Comparison of ENCODE assay signal across 11 cellular contexts in the genomic region with DNA sequence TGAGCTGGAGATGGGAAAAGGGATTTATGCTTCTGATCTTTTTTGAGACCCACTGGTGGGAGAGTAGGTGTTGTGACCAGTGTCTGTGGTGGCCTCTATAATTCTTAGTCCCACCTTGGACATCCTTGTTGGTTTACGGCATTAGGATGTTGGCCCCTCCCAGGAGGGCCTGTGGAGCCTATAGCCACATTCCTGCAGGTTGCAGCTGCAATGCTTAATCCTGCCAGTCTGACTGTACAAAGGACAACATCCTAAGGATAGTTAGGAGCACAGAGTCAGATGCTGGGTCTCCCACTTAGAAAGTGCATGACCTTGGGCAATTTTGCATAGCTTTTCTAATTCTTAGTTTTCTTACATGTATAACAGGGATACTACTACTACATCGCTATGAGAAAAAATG.
DNase-seq lines count a peak whose midpoint lies in the region; ATAC-seq and TF ChIP-seq lines count a peak whose summit lies in the region.
"Had no signal": no experiment of that assay in that cellular context is flagged by ENCODE, and none has a peak within 500 bp of the region (broad histone marks: within the 10 kb centered on the region; RNA-seq: fewer than 3 reads in every experiment).

No MANE protein-coding gene starts in this region.

- H3K27me3 ChIP-seq in gastroesophageal sphincter (no peaks in the 10 kb centered on the region), thymus (ENCODE audit: control insufficient read depth, insufficient read depth) (no peaks in the 10 kb centered on the region)

- ATAC-seq in T-cell (replicated peaks in 1 of 4) (peak in 1 of 4 experiments; percentile 14), gastroesophageal sphincter (no peak)
- ATAC-seq: stimulated activated naive B cell treated with anti-CD40 and anti-IgM and Interleukin-4, amounts not matched to agents 10 μg/mL and 1 μg/mL and 100 μg/mL, for 72 hours had no signal

- no peak overlapping the region for H3K4me3 ChIP-seq in gastroesophageal sphincter
- no peak overlapping the region for H3K4me3 ChIP-seq in thymus (ENCODE audit: low read length)
- H3K4me3 ChIP-seq: lower lobe of right lung had no signal

- H3K27ac ChIP-seq in gastroesophageal sphincter (peak overlapping the region in 3 of 4 donors; percentile 65 to 72 (median 72)), thymus (ENCODE audit: low read depth) (peak overlapping the region; percentile 84)

- H3K36me3 ChIP-seq in gastroesophageal sphincter (no peaks in the 10 kb centered on the region), thymus (ENCODE audit: control insufficient read depth, insufficient read depth) (no peaks in the 10 kb centered on the region)
- H3K36me3 ChIP-seq: lower lobe of right lung had no signal

- TF ChIP-seq EP300 in gastroesophageal sphincter (IDR thresholded peaks at IDR 0.05) = no peak

- peaks cover 5% of the 10 kb centered on the region for H3K9me3 Mint-ChIP-seq in activated naive CD4-positive, alpha-beta T cell treated with anti-CD3 and anti-CD28 coated beads, Interleukin-2, amount 10 ng/mL, durations not matched to agents 7 days and 5 days
- H3K9me3 Mint-ChIP-seq in T-cell = peaks cover 0 to 5% (median 2%) of the 10 kb centered on the region in 3 donors

- POLR2A ChIA-PET in T-cell (lab: Charles Lee) = interaction anchor here (0.5 to 0.7 kb wide), 2 partner anchors 278 to 1322 kb away, joined by 3 to 13 read pairs; no protein-coding TSS in a partner anchor

- CTCF ChIA-PET in activated naive CD4-positive, alpha-beta T cell treated with anti-CD3 and anti-CD28 coated beads, Interleukin-2, amount 10 ng/mL, durations not matched to agents 7 days and 5 days (lab: Charles Lee) = interaction anchor here (0.9 to 2.4 kb wide), 8 partner anchors 21 to 152 kb away, joined by 3 to 12 read pairs (median 4); no protein-coding TSS in a partner anchor
- CTCF ChIA-PET in T-cell (lab: Charles Lee) = no interaction called here

- peaks cover 31% of the 10 kb centered on the region for H3K36me3 Mint-ChIP-seq in activated naive CD4-positive, alpha-beta T cell treated with anti-CD3 and anti-CD28 coated beads, Interleukin-2, amount 10 ng/mL, durations not matched to agents 7 days and 5 days
- no peaks in the 10 kb centered on the region for H3K36me3 Mint-ChIP-seq in T-cell

- peak overlapping the region; percentile 57 for H3K4me3 Mint-ChIP-seq in activated naive CD4-positive, alpha-beta T cell treated with anti-CD3 and anti-CD28 coated beads, Interleukin-2, amount 10 ng/mL, durations not matched to agents 7 days and 5 days
- peak overlapping the region; percentile 57 to 60 (median 58) for H3K4me3 Mint-ChIP-seq in T-cell
- H3K4me3 Mint-ChIP-seq: stimulated activated naive B cell treated with anti-CD40 and anti-IgM and Interleukin-4, amounts not matched to agents 10 μg/mL and 1 μg/mL and 100 μg/mL, for 72 hours had no signal

- peak overlapping the region; percentile 95 for H3K27ac Mint-ChIP-seq in activated naive CD4-positive, alpha-beta T cell treated with anti-CD3 and anti-CD28 coated beads, Interleukin-2, amount 10 ng/mL, durations not matched to agents 7 days and 5 days
- peak overlapping the region; percentile 89 to 90 for H3K27ac Mint-ChIP-seq in T-cell

- H3K4me1 ChIP-seq in gastroesophageal sphincter (peaks cover 14 to 73% (median 24%) of the 10 kb centered on the region in 3 donors), thymus (ENCODE audit: control insufficient read depth, insufficient read depth, low read length) (peaks cover 20% of the 10 kb centered on the region)

- H3K9me3 ChIP-seq in gastroesophageal sphincter (no peaks in the 10 kb centered on the region), thymus (ENCODE audit: control insufficient read depth) (no peaks in the 10 kb centered on the region)
- H3K9me3 ChIP-seq: lower lobe of right lung had no signal

- H3K27me3 Mint-ChIP-seq in activated naive CD4-positive, alpha-beta T cell treated with anti-CD3 and anti-CD28 coated beads, Interleukin-2, amount 10 ng/mL, durations not matched to agents 7 days and 5 days = no peaks in the 10 kb centered on the region
- no peaks in the 10 kb centered on the region for H3K27me3 Mint-ChIP-seq in T-cell
- H3K27me3 Mint-ChIP-seq: stimulated activated naive B cell treated with anti-CD40 and anti-IgM and Interleukin-4, amounts not matched to agents 10 μg/mL and 1 μg/mL and 100 μg/mL, for 72 hours had no signal

- peaks cover 63% of the 10 kb centered on the region for H3K4me1 Mint-ChIP-seq in activated naive CD4-positive, alpha-beta T cell treated with anti-CD3 and anti-CD28 coated beads, Interleukin-2, amount 10 ng/mL, durations not matched to agents 7 days and 5 days
- H3K4me1 Mint-ChIP-seq in T-cell = peaks cover 37 to 49% (median 46%) of the 10 kb centered on the region in 3 donors

- WGBS in gastroesophageal sphincter (ENCODE audit: low coverage in 1 of 2), 2 donors = 83 to 88% methylated on average over 2 of the region's 2 CpGs
- 94% methylated on average over 2 of the region's 2 CpGs for whole genome bisulfite sequencing in thymus

- no peak for DNase-seq in activated naive CD4-positive, alpha-beta T cell treated with anti-CD3 and anti-CD28 coated beads, Interleukin-2, amount 10 ng/mL, durations not matched to agents 7 days and 5 days
- DNase-seq in activated naive CD4-positive, alpha-beta T cell treated with Interleukin-2 at 50 U/mL for 16 hours = no peak
- no peak for DNase-seq in T-cell
- DNase-seq in HK-2 (ENCODE audit: unreplicated experiment) = no peak
- DNase-seq in nucleus accumbens (lab: John Stamatoyannopoulos, UW) = no peak
- DNase-seq in SKM-1 treated with dmso at 0.1 percent for 144 hours (lab: John Stamatoyannopoulos, UW; ENCODE audit: unreplicated experiment) = no peak
- DNase-seq: C1 segment of cervical spinal cord; lower lobe of right lung; stimulated activated naive B cell treated with anti-CD40 and anti-IgM and Interleukin-4, amounts not matched to agents 10 μg/mL and 1 μg/mL and 100 μg/mL, for 72 hours had no signal

- TF ChIP-seq CTCF in gastroesophageal sphincter (IDR thresholded peaks at IDR 0.05) = no peak

- TF ChIP-seq POLR2A in gastroesophageal sphincter (IDR thresholded peaks at IDR 0.05) = no peak
